In genomic region chr5:159106193-159106568, GRCh38 we compare ENCODE assay signal across 9 cellular contexts. TPM values are rescaled to one million over a fixed set of nuclear protein-coding genes. Genes with fewer than 3 reads are reported as not detected.
DNase-seq lines count a peak whose midpoint lies in the region; ATAC-seq, FAIRE-seq and TF ChIP-seq lines count a peak whose summit lies in the region.
"Had no signal": no experiment of that assay in that cellular context is flagged by ENCODE, and none has a peak within 500 bp of the region (broad histone marks: within the 10 kb centered on the region; RNA-seq: fewer than 3 reads in every experiment).

No MANE protein-coding gene starts in this region.

- H3K9me3 ChIP-seq in astrocyte (ENCODE audit: insufficient read depth, low read depth, low read length) = no peaks in the 10 kb centered on the region
- H3K9me3 ChIP-seq in MG63 = no peaks in the 10 kb centered on the region; the same call in 1 of the 2 replicates

- no peaks in the 10 kb centered on the region for H3K79me2 ChIP-seq in astrocyte (ENCODE audit: insufficient read depth, low read length)

- no peak overlapping the region for H3K27ac ChIP-seq in astrocyte (ENCODE audit: low read depth, low read length)
- H3K27ac ChIP-seq: KMS-11 had no signal

- DNase-seq in astrocyte (ENCODE audit: low read depth) (no peak), MG63 (no peak), CD14-positive monocyte (ENCODE audit: low spot score) (no peak), DMS79 (lab: John Stamatoyannopoulos, UW) (no peak)
- no peak for DNase-seq in natural killer cell treated with Interleukin-12 subunit alpha and Interleukin-12 subunit beta and Interleukin-15 and Interleukin-18, amount 100 ng/mL, for 72 hours (ENCODE audit: low spot score)

- H3K36me3 ChIP-seq in astrocyte (ENCODE audit: insufficient read depth, low read length) = no peaks in the 10 kb centered on the region
- no peaks in the 10 kb centered on the region for H3K36me3 ChIP-seq in MG63

- H4K20me1 ChIP-seq in astrocyte (ENCODE audit: insufficient read depth, low read length) = no peaks in the 10 kb centered on the region

- no peak overlapping the region for H3K9ac ChIP-seq in astrocyte (ENCODE audit: low read length)
- H3K9ac ChIP-seq: KMS-11 had no signal

- intact Hi-C loops in CD14-positive monocyte (cut with micrococcal nuclease) = loop anchor here (2.0 to 5.0 kb wide), 5 partner anchors 411 to 1279 kb away; no protein-coding TSS in a partner anchor

- H3K4me1 Mint-ChIP-seq in astrocyte (ENCODE audit: low read depth, unreplicated experiment) = peaks cover 5% of the 10 kb centered on the region
- peaks cover 10 to 14% of the 10 kb centered on the region in 2 donors for H3K4me1 Mint-ChIP-seq in natural killer cell treated with Interleukin-12 subunit alpha and Interleukin-12 subunit beta and Interleukin-15 and Interleukin-18, amount 100 ng/mL, for 72 hours (ENCODE audit: low read depth in 2 of 2)
- peaks cover 28% of the 10 kb centered on the region for H3K4me1 Mint-ChIP-seq in CD14-positive monocyte

- H2AFZ ChIP-seq in astrocyte (ENCODE audit: low read depth, low read length) = no peak overlapping the region

- peak overlapping the region; percentile 56 for H3K4me3 ChIP-seq in astrocyte (ENCODE audit: insufficient read depth, low read depth, low read length)
- H3K4me3 ChIP-seq in MG63 = no peak overlapping the region

- H3K4me1 ChIP-seq in astrocyte (ENCODE audit: insufficient read depth, low read length) = peaks cover 20% of the 10 kb centered on the region

- ATAC-seq in GM18517 (IDR thresholded peaks at IDR 0.05; ENCODE audit: unreplicated experiment) = peak; percentile 10
- ATAC-seq in HG03025 (IDR thresholded peaks at IDR 0.05; ENCODE audit: low FRiP score, unreplicated experiment) = peak; percentile 18
- peak in 1 of 2 donors; percentile 18 for ATAC-seq in natural killer cell treated with Interleukin-12 subunit alpha and Interleukin-12 subunit beta and Interleukin-15 and Interleukin-18, amount 100 ng/mL, for 72 hours
- ATAC-seq in GM18858 (IDR thresholded peaks at IDR 0.05; ENCODE audit: unreplicated experiment) = no peak

- H3K9me3 Mint-ChIP-seq in astrocyte (ENCODE audit: unreplicated experiment) (peaks cover 5% of the 10 kb centered on the region), CD14-positive monocyte (peaks cover 0 to 16% (median 8%) of the 10 kb centered on the region in 7 donors)
- H3K9me3 Mint-ChIP-seq in natural killer cell treated with Interleukin-12 subunit alpha and Interleukin-12 subunit beta and Interleukin-15 and Interleukin-18, amount 100 ng/mL, for 72 hours = no peaks in the 10 kb centered on the region

- no peaks in the 10 kb centered on the region for H3K36me3 Mint-ChIP-seq in astrocyte (ENCODE audit: low read depth, unreplicated experiment)
- H3K36me3 Mint-ChIP-seq in natural killer cell treated with Interleukin-12 subunit alpha and Interleukin-12 subunit beta and Interleukin-15 and Interleukin-18, amount 100 ng/mL, for 72 hours = no peaks in the 10 kb centered on the region
- H3K36me3 Mint-ChIP-seq in CD14-positive monocyte = peaks cover 0 to 10% of the 10 kb centered on the region in 2 donors

- peak overlapping the region; percentile 84 for H3K4me3 Mint-ChIP-seq in astrocyte (ENCODE audit: unreplicated experiment)
- peak overlapping the region; percentile 13 for H3K4me3 Mint-ChIP-seq in natural killer cell treated with Interleukin-12 subunit alpha and Interleukin-12 subunit beta and Interleukin-15 and Interleukin-18, amount 100 ng/mL, for 72 hours
- H3K4me3 Mint-ChIP-seq in CD14-positive monocyte = peak overlapping the region in 1 of 2 donors; percentile 90

- H3K4me2 ChIP-seq in astrocyte (ENCODE audit: low read length) = peak overlapping the region; percentile 85
- H3K4me2 ChIP-seq: KMS-11 had no signal

- no peak for TF ChIP-seq CTCF in astrocyte (IDR thresholded peaks at IDR 0.05; ENCODE audit: insufficient read depth, low read depth, low read length)
- TF ChIP-seq CTCF in CD14-positive monocyte (IDR thresholded peaks at IDR 0.05) = no peak

- no peak for FAIRE-seq in astrocyte (lab: Jason Lieb, UNC)

- H3K27ac Mint-ChIP-seq in astrocyte (ENCODE audit: unreplicated experiment) = no peak overlapping the region
- H3K27ac Mint-ChIP-seq in natural killer cell treated with Interleukin-12 subunit alpha and Interleukin-12 subunit beta and Interleukin-15 and Interleukin-18, amount 100 ng/mL, for 72 hours = no peak overlapping the region
- no peak overlapping the region for H3K27ac Mint-ChIP-seq in CD14-positive monocyte

- H3K27me3 Mint-ChIP-seq in astrocyte (ENCODE audit: low read depth, unreplicated experiment) = peaks cover 67% of the 10 kb centered on the region
- H3K27me3 Mint-ChIP-seq in natural killer cell treated with Interleukin-12 subunit alpha and Interleukin-12 subunit beta and Interleukin-15 and Interleukin-18, amount 100 ng/mL, for 72 hours = peaks cover 61 to 86% of the 10 kb centered on the region in 2 donors
- peaks cover 68 to 91% (median 73%) of the 10 kb centered on the region in 3 donors for H3K27me3 Mint-ChIP-seq in CD14-positive monocyte (ENCODE audit: low read depth in 3 of 3)

- H3K27me3 ChIP-seq in astrocyte (ENCODE audit: insufficient read depth, low read length) (peaks cover 44% of the 10 kb centered on the region), MG63 (peaks cover 16% of the 10 kb centered on the region)

RNA-seq across cellular contexts. Expression of gene EBF1, which starts 6.5 kb away (rescaled TPM):
- 2.0 and 2.5 TPM in 2 replicates for total RNA-seq in astrocyte
- 1 to 10 TPM in 1 of 2 donors, not detected in 1; 1.9 TPM for total RNA-seq in natural killer cell treated with Interleukin-12 subunit alpha and Interleukin-12 subunit beta and Interleukin-15 and Interleukin-18, amount 100 ng/mL, for 72 hours
- 1.7 and 5.1 TPM in 2 replicates for total RNA-seq in MG63 (2014; rRNA removed; shearing (Covaris generic); ENCODE audit: low replicate concordance)
- polyA plus RNA-seq in CD14-positive monocyte = not detected
